ENCODE assay signal across 9 cellular contexts in genomic region chr17:82536220-82537201, GRCh38. TPM values are rescaled to one million over a fixed set of nuclear protein-coding genes. Genes with fewer than 3 reads are reported as not detected.
DNase-seq lines count a peak whose midpoint lies in the region; ATAC-seq and TF ChIP-seq lines count a peak whose summit lies in the region.
"Had no signal": no experiment of that assay in that cellular context is flagged by ENCODE, and none has a peak within 500 bp of the region (broad histone marks: within the 10 kb centered on the region; RNA-seq: fewer than 3 reads in every experiment).

No MANE protein-coding gene starts in this region.

- H3K27ac ChIP-seq in prostate gland: peak overlapping the region; percentile 81 to 90

- peak; percentile 30 for DNase-seq in Daoy (ENCODE audit: low read depth)
- DNase-seq in T-cell: no peak
- peak; percentile 92 for DNase-seq in fibroblast of pulmonary artery (ENCODE audit: low read depth)
- DNase-seq in prostate gland (ENCODE audit: low spot score): peak; percentile 30
- DNase-seq in NCI-H82 (lab: John Stamatoyannopoulos, UW): no peak
- DNase-seq in AML-193 (lab: John Stamatoyannopoulos, UW): no peak
- DNase-seq in retina: no peak

- 15% methylated on average over 9 of the region's 9 CpGs for WGBS in prostate gland

- intact Hi-C loops in prostate gland (cut with DNase I): loop anchor here (5.0 kb wide), 1 partner anchor 39 kb away; no protein-coding TSS in a partner anchor

- H3K9me3 ChIP-seq in prostate gland: no peaks in the 10 kb centered on the region

- peak overlapping the region; percentile 40 for H3K4me3 ChIP-seq in fibroblast of pulmonary artery (replicated peaks; ENCODE audit: low read depth, low read length)
- no peak overlapping the region for H3K4me3 ChIP-seq in prostate gland

- H3K36me3 Mint-ChIP-seq in T-cell: no peaks in the 10 kb centered on the region

- H3K4me1 Mint-ChIP-seq in T-cell: peaks cover 53 to 68% (median 66%) of the 10 kb centered on the region in 3 donors

- no peaks in the 10 kb centered on the region for H3K9me3 Mint-ChIP-seq in T-cell
- H3K9me3 Mint-ChIP-seq: IgD-negative memory B cell had no signal

- no peaks in the 10 kb centered on the region for H3K27me3 Mint-ChIP-seq in T-cell

- H3K27ac Mint-ChIP-seq in T-cell: peak overlapping the region; percentile 74 to 80
- H3K27ac Mint-ChIP-seq: IgD-negative memory B cell had no signal

- H3K4me1 ChIP-seq in prostate gland (replicated peaks): peaks cover 15% of the 10 kb centered on the region

- H3K36me3 ChIP-seq in prostate gland: no peaks in the 10 kb centered on the region

- POLR2A ChIA-PET in T-cell (lab: Charles Lee): interaction anchor here in 1 of 2 donors (0.6 kb wide), 1 partner anchor 69 kb away, joined by 3 read pairs; no protein-coding TSS in a partner anchor

- no peak for ATAC-seq in T-cell (replicated peaks in 1 of 4)
- ATAC-seq in GM21529 (IDR thresholded peaks at IDR 0.05; ENCODE audit: unreplicated experiment): no peak

- TF ChIP-seq POLR2A in prostate gland (IDR thresholded peaks at IDR 0.05): no peak

- H3K27me3 ChIP-seq in prostate gland (replicated peaks; ENCODE audit: insufficient read depth): no peaks in the 10 kb centered on the region

- CTCF ChIA-PET in T-cell (lab: Charles Lee): interaction anchor here (0.6 to 1.0 kb wide), 5 partner anchors 10 to 371 kb away, joined by 3 to 7 read pairs (median 3); partner anchors contain the start of gene FOXK2 (in 1 of the 2)

- peak overlapping the region; percentile 37 to 51 (median 39) for H3K4me3 Mint-ChIP-seq in T-cell
- H3K4me3 Mint-ChIP-seq: IgD-negative memory B cell had no signal

- TF ChIP-seq CTCF in fibroblast of pulmonary artery (IDR thresholded peaks at IDR 0.05; ENCODE audit: low read length, missing control alignments) (no peak), prostate gland (IDR thresholded peaks at IDR 0.05) (no peak)

RNA-seq across cellular contexts. Expression of gene FOXK2, which starts 17.0 kb away (rescaled TPM):
- total RNA-seq in Daoy (2014; rRNA removed; shearing (Covaris generic)): 18.2 and 23.1 TPM in 2 replicates
- 10 to 100 TPM; 45.8 to 65.5 (median 61.9) TPM for total RNA-seq in T-cell
- 10 to 100 TPM; 47.9 to 85.5 TPM for total RNA-seq in prostate gland

Comparison
In these comparisons a context has a peak if more than half of its experiments do, and no peak if none do; other contexts are left out.
1. DNase-seq: peak in Daoy (single experiment), fibroblast of pulmonary artery (single experiment) and prostate gland (single experiment); none in T-cell (0 of 34), NCI-H82 (single experiment), AML-193 (0 of 2) and retina (single experiment).